Comparison of ENCODE assay signal across 31 cellular contexts in genomic region chrX:135639066-135639815, GRCh38.
"Had no signal": no experiment of that assay in that cellular context is flagged by ENCODE, and none has a peak within 500 bp of the region (broad histone marks: within the 10 kb centered on the region; RNA-seq: fewer than 3 reads in every experiment).

No MANE protein-coding gene starts in this region.

- H3K36me3 ChIP-seq: ascending aorta, brain microvascular endothelial cell had no signal

- ATAC-seq: activated naive CD4-positive, alpha-beta T cell treated with anti-CD3 and anti-CD28 coated beads, Interleukin-2, amount 50 U/mL, for 72 hours; activated T-cell treated with anti-CD3 and anti-CD28 coated beads, Interleukin-2, amount 50 U/mL, for 72 hours; esophagus mucosa; WTC11 had no signal

- DNase-seq: activated CD4-positive, alpha-beta memory T cell treated with anti-CD3 and anti-CD28 coated beads, Interleukin-2, amount 10 ng/mL, durations not matched to agents 7 days and 5 days; activated CD4-positive, alpha-beta T cell treated with anti-CD3 and anti-CD28 coated beads for 1 hour; activated CD4-positive, alpha-beta T cell treated with anti-CD3 and anti-CD28 coated beads for 4 hours; activated CD4-positive, alpha-beta T cell treated with anti-CD3 and anti-CD28 coated beads, Interleukin-2, amount 10 ng/mL, durations not matched to agents 7 days and 5 days; activated CD4-positive, alpha-beta T cell treated with anti-CD3 and anti-CD28 coated beads, Interleukin-2, amount 50 U/mL, for 4 hours; activated CD8-positive, alpha-beta memory T cell treated with anti-CD3 and anti-CD28 coated beads, Interleukin-2, amount 50 U/mL, for 48 hours; activated gamma-delta T cell; activated naive CD4-positive, alpha-beta T cell; activated naive CD4-positive, alpha-beta T cell treated with anti-CD3 and anti-CD28 coated beads, Interleukin-2, amount 10 ng/mL, durations not matched to agents 7 days and 5 days; activated naive CD8-positive, alpha-beta T cell treated with anti-CD3 and anti-CD28 coated beads, Interleukin-2, amount 10 ng/mL, durations not matched to agents 7 days and 5 days; activated T-cell treated with anti-CD3 and anti-CD28 coated beads for 4 hours; activated T-cell treated with anti-CD3 and anti-CD28 coated beads, Interleukin-2, amount 50 U/mL, for 24 hours; activated T-cell treated with anti-CD3 and anti-CD28 coated beads, Interleukin-2, amount 50 U/mL, for 72 hours; brain microvascular endothelial cell; dorsolateral prefrontal cortex; effector memory CD4-positive, alpha-beta T cell; endodermal cell; foreskin fibroblast; head of caudate nucleus; T-helper 2 cell had no signal

- H3K4me1 ChIP-seq: ascending aorta had no signal

- H3K4me3 Mint-ChIP-seq: activated CD4-positive, alpha-beta memory T cell treated with anti-CD3 and anti-CD28 coated beads, Interleukin-2, amount 10 ng/mL, durations not matched to agents 7 days and 5 days; activated CD4-positive, alpha-beta T cell treated with anti-CD3 and anti-CD28 coated beads, Interleukin-2, amount 10 ng/mL, durations not matched to agents 7 days and 5 days; activated naive CD4-positive, alpha-beta T cell treated with anti-CD3 and anti-CD28 coated beads, Interleukin-2, amount 10 ng/mL, durations not matched to agents 7 days and 5 days; activated naive CD8-positive, alpha-beta T cell treated with anti-CD3 and anti-CD28 coated beads, Interleukin-2, amount 10 ng/mL, durations not matched to agents 7 days and 5 days; activated T-cell treated with anti-CD3 and anti-CD28 coated beads, Interleukin-2, amount 50 U/mL, for 24 hours; activated T-cell treated with anti-CD3 and anti-CD28 coated beads, Interleukin-2, amount 50 U/mL, for 72 hours; central memory CD8-positive, alpha-beta T cell; dendritic cell treated with granulocyte-macrophage colony-stimulating factor and Interleukin-4, amounts not matched to agents 40 ng/mL and 50 ng/mL, for 4 days; endodermal cell; WTC11 had no signal

- H3K4me1 Mint-ChIP-seq: activated CD4-positive, alpha-beta memory T cell treated with anti-CD3 and anti-CD28 coated beads, Interleukin-2, amount 10 ng/mL, durations not matched to agents 7 days and 5 days; activated CD4-positive, alpha-beta T cell treated with anti-CD3 and anti-CD28 coated beads, Interleukin-2, amount 10 ng/mL, durations not matched to agents 7 days and 5 days; activated naive CD4-positive, alpha-beta T cell treated with anti-CD3 and anti-CD28 coated beads, Interleukin-2, amount 10 ng/mL, durations not matched to agents 7 days and 5 days; activated naive CD8-positive, alpha-beta T cell treated with anti-CD3 and anti-CD28 coated beads, Interleukin-2, amount 10 ng/mL, durations not matched to agents 7 days and 5 days; central memory CD8-positive, alpha-beta T cell; endodermal cell; WTC11 had no signal

- H3K36me3 Mint-ChIP-seq: activated naive CD4-positive, alpha-beta T cell treated with anti-CD3 and anti-CD28 coated beads, Interleukin-2, amount 10 ng/mL, durations not matched to agents 7 days and 5 days; activated naive CD4-positive, alpha-beta T cell treated with anti-CD3 and anti-CD28 coated beads, Interleukin-2, amount 50 U/mL, for 72 hours; activated naive CD8-positive, alpha-beta T cell treated with anti-CD3 and anti-CD28 coated beads, Interleukin-2, amount 10 ng/mL, durations not matched to agents 7 days and 5 days; WTC11 had no signal

- H3K27me3 ChIP-seq: ascending aorta, brain microvascular endothelial cell had no signal

- H3K9me3 ChIP-seq: ascending aorta had no signal

- FAIRE-seq: bronchial epithelial cell, frontal cortex, TTC549 had no signal

- H3K27ac ChIP-seq: ascending aorta, brain microvascular endothelial cell, coronary artery, dorsolateral prefrontal cortex, VCaP had no signal

- H3K27ac Mint-ChIP-seq: activated CD4-positive, alpha-beta memory T cell treated with anti-CD3 and anti-CD28 coated beads, Interleukin-2, amount 10 ng/mL, durations not matched to agents 7 days and 5 days; activated CD4-positive, alpha-beta T cell treated with anti-CD3 and anti-CD28 coated beads, Interleukin-2, amount 10 ng/mL, durations not matched to agents 7 days and 5 days; activated naive CD4-positive, alpha-beta T cell treated with anti-CD3 and anti-CD28 coated beads, Interleukin-2, amount 10 ng/mL, durations not matched to agents 7 days and 5 days; activated naive CD4-positive, alpha-beta T cell treated with anti-CD3 and anti-CD28 coated beads, Interleukin-2, amount 50 U/mL, for 72 hours; activated naive CD8-positive, alpha-beta T cell treated with anti-CD3 and anti-CD28 coated beads, Interleukin-2, amount 10 ng/mL, durations not matched to agents 7 days and 5 days; activated T-cell treated with anti-CD3 and anti-CD28 coated beads, Interleukin-2, amount 50 U/mL, for 24 hours; activated T-cell treated with anti-CD3 and anti-CD28 coated beads, Interleukin-2, amount 50 U/mL, for 72 hours; dendritic cell treated with granulocyte-macrophage colony-stimulating factor and Interleukin-4, amounts not matched to agents 40 ng/mL and 50 ng/mL, for 4 days; endodermal cell; WTC11 had no signal

- H3K27me3 Mint-ChIP-seq: activated CD4-positive, alpha-beta memory T cell treated with anti-CD3 and anti-CD28 coated beads, Interleukin-2, amount 10 ng/mL, durations not matched to agents 7 days and 5 days; central memory CD8-positive, alpha-beta T cell; dendritic cell treated with granulocyte-macrophage colony-stimulating factor and Interleukin-4, amounts not matched to agents 40 ng/mL and 50 ng/mL, for 4 days had no signal

- H3K4me3 ChIP-seq: ascending aorta, coronary artery, dorsolateral prefrontal cortex had no signal

- H3K9me3 Mint-ChIP-seq: activated CD4-positive, alpha-beta memory T cell treated with anti-CD3 and anti-CD28 coated beads, Interleukin-2, amount 10 ng/mL, durations not matched to agents 7 days and 5 days; activated CD4-positive, alpha-beta T cell treated with anti-CD3 and anti-CD28 coated beads, Interleukin-2, amount 10 ng/mL, durations not matched to agents 7 days and 5 days; activated naive CD4-positive, alpha-beta T cell treated with anti-CD3 and anti-CD28 coated beads, Interleukin-2, amount 10 ng/mL, durations not matched to agents 7 days and 5 days; activated naive CD4-positive, alpha-beta T cell treated with anti-CD3 and anti-CD28 coated beads, Interleukin-2, amount 50 U/mL, for 72 hours; activated naive CD8-positive, alpha-beta T cell treated with anti-CD3 and anti-CD28 coated beads, Interleukin-2, amount 10 ng/mL, durations not matched to agents 7 days and 5 days; activated T-cell treated with anti-CD3 and anti-CD28 coated beads, Interleukin-2, amount 50 U/mL, for 24 hours; activated T-cell treated with anti-CD3 and anti-CD28 coated beads, Interleukin-2, amount 50 U/mL, for 72 hours; central memory CD8-positive, alpha-beta T cell; dendritic cell treated with granulocyte-macrophage colony-stimulating factor and Interleukin-4, amounts not matched to agents 40 ng/mL and 50 ng/mL, for 4 days had no signal
